In genomic region chr19:32373614-32374295, GRCh38 we compare ENCODE assay signal across 10 cellular contexts. TPM values are rescaled to one million over a fixed set of nuclear protein-coding genes. Genes with fewer than 3 reads are reported as not detected.
DNase-seq lines count a peak whose midpoint lies in the region; ATAC-seq and TF ChIP-seq lines count a peak whose summit lies in the region.
"Had no signal": no experiment of that assay in that cellular context is flagged by ENCODE, and none has a peak within 500 bp of the region (broad histone marks: within the 10 kb centered on the region; RNA-seq: fewer than 3 reads in every experiment).

No MANE protein-coding gene starts in this region.

- no peak for DNase-seq in right cardiac atrium
- peak in 12 of 49 donors; percentile 12 to 62 (median 22) for DNase-seq in substantia nigra (lab: John Stamatoyannopoulos, UW)
- DNase-seq in immature natural killer cell, result no peak
- no peak for DNase-seq in cortex of kidney (lab: John Stamatoyannopoulos, UW)
- no peak for DNase-seq in activated CD4-positive, CD25-positive, alpha-beta regulatory T cell (lab: John Stamatoyannopoulos, UW)

- no peaks in the 10 kb centered on the region for H3K27me3 Mint-ChIP-seq in immature natural killer cell (ENCODE audit: low read depth in 3 of 3)

- no peaks in the 10 kb centered on the region for H3K9me3 ChIP-seq in right cardiac atrium (ENCODE audit: control insufficient read depth, low read length)
- H3K9me3 ChIP-seq: ovary had no signal

- no peaks in the 10 kb centered on the region for H3K9me3 Mint-ChIP-seq in immature natural killer cell

- peak; percentile 91 to 92 for ATAC-seq in right cardiac atrium
- ATAC-seq in HG02870 (IDR thresholded peaks at IDR 0.05; ENCODE audit: unreplicated experiment), result no peak

- peak overlapping the region in 2 of 6 donors; percentile 22 to 30 for H3K27ac Mint-ChIP-seq in immature natural killer cell

- no peak for TF ChIP-seq CTCF in WI38 (IDR thresholded peaks at IDR 0.05; ENCODE audit: low read depth, low read length)

- no peaks in the 10 kb centered on the region for H3K27me3 ChIP-seq in right cardiac atrium (ENCODE audit: control insufficient read depth, insufficient read depth)
- H3K27me3 ChIP-seq: ovary, Peyer's patch had no signal

- H3K4me1 Mint-ChIP-seq in immature natural killer cell, result peaks cover 14 to 38% of the 10 kb centered on the region in 2 donors

- WGBS in right cardiac atrium, result 47% methylated on average over 9 of the region's 9 CpGs

- intact Hi-C loops in right cardiac atrium (cut with DNase I), result no loop called here

- TF ChIP-seq EP300 in Ishikawa (IDR thresholded peaks at IDR 0.05; ENCODE audit: borderline replicate concordance), result no peak

- H3K4me1 ChIP-seq in right cardiac atrium (ENCODE audit: control insufficient read depth, insufficient read depth, low read length), result peaks cover 2% of the 10 kb centered on the region

- peaks cover 25 to 42% (median 26%) of the 10 kb centered on the region in 3 donors for H3K36me3 Mint-ChIP-seq in immature natural killer cell

- no peak for TF ChIP-seq RAD21 in Ishikawa (IDR thresholded peaks at IDR 0.05; ENCODE audit: low read depth)

- peak overlapping the region; percentile 64 for H3K27ac ChIP-seq in right cardiac atrium (ENCODE audit: low read length)
- H3K27ac ChIP-seq in substantia nigra (ENCODE audit: low read depth, low read length, poor library complexity, severe bottlenecking), result peak overlapping the region; percentile 54
- H3K27ac ChIP-seq: ovary had no signal

- H3K4me3 Mint-ChIP-seq in immature natural killer cell, result no peak overlapping the region

- peak overlapping the region; percentile 35 for H3K4me3 ChIP-seq in WI38 (ENCODE audit: low read depth, low read length)
- no peak overlapping the region for H3K4me3 ChIP-seq in right cardiac atrium (ENCODE audit: low read length)
- H3K4me3 ChIP-seq: ovary had no signal

TF ChIP-seq in Ishikawa, 13 proteins besides CTCF, POLR2A, EP300 and RAD21:
- TF ChIP-seq CEBPB (IDR thresholded peaks at IDR 0.05) (no peak), CREB1 (IDR thresholded peaks at IDR 0.05; ENCODE audit: low read depth) (no peak), TEAD4 (IDR thresholded peaks at IDR 0.05) (peak; percentile 51; the same call in 1 of the 2 replicates), FOXM1 (IDR thresholded peaks at IDR 0.05; ENCODE audit: borderline replicate concordance, low read depth) (no peak), NFIC (IDR thresholded peaks at IDR 0.05) (no peak)

RNA-seq across cellular contexts. Expression of gene ZNF507, which starts 28.3 kb away (rescaled TPM):
- total RNA-seq in right cardiac atrium, result 10 to 100 TPM; 13.9 to 19.5 (median 16.0) TPM
- polyA plus RNA-seq in right cardiac atrium (3.6 TPM), immature natural killer cell (1 to 10 TPM; 3.7 to 6.5 (median 5.0) TPM)

RNA-seq across cellular contexts. Expression of gene DPY19L3, which starts 31.8 kb away (rescaled TPM):
- total RNA-seq in right cardiac atrium, result 10 to 100 TPM in 2 of 4 donors, 1 to 10 TPM in 2; 8.7 to 13.3 (median 11.3) TPM
- polyA plus RNA-seq in right cardiac atrium, result 3.2 TPM
- polyA plus RNA-seq in immature natural killer cell, result 10 to 100 TPM in 1 of 3 donors, 1 to 10 TPM in 2; 1.3 to 11.6 (median 5.6) TPM
